8 cellular contexts compared by ENCODE assay signal in the genomic region with DNA sequence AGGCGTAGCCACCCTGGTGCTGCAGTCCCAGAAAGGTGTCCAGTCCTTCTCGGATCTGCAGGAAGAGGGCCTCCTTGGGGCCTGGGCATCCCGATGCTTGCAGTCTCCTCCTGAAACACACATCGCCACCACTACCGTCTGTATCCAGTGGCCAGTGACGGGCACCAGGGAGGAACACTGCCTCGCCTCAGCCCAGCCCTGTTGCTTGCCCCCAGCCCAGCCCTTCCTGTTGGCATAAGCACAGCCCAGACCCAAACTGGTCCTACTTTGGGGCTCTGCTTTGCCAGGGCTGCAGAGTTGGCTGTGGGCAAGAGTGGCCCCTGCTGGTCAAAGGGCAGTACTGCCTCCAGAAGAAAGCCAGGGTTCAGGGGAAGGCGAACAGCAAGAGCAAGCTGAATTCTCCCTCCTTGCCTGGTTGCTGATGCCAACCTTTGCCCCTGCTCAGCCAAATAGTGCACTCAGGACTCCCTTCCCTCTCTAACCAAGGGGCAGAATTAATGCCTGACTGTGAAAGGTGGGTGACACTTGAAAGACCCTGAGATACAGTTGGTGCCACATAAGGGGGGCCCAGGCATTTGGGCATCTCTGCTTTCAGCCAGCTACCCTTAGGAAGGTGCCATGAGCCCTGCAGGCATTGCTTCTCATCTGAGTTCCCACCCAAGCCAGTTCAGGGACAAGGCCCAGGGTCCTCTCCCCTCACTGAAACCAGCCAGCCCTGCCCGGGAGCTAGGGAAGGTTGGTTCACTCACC. TPM values are rescaled to one million over a fixed set of nuclear protein-coding genes. Genes with fewer than 3 reads are reported as not detected.
DNase-seq lines count a peak whose midpoint lies in the region; ATAC-seq and TF ChIP-seq lines count a peak whose summit lies in the region.

No MANE protein-coding gene starts in this region.

- no peaks in the 10 kb centered on the region for H3K27me3 Mint-ChIP-seq in activated naive CD8-positive, alpha-beta T cell treated with anti-CD3 and anti-CD28 coated beads for 36 hours

- H3K4me3 ChIP-seq in LNCaP clone FGC (ENCODE audit: low read depth, low read length) (no peak overlapping the region), SK-N-SH (ENCODE audit: low read depth in 2 of 2, low read length in 1 of 2) (no peak overlapping the region; a peak in 1 of 4 replicates), cardiac muscle cell (no peak overlapping the region), transverse colon (peak overlapping the region in 3 of 4 donors; percentile 5 to 22 (median 13))

- in situ Hi-C loops in ACHN (cut with HindIII; ENCODE audit: low pct_ligation_motif_present, low pct_unique_long_range_greater_than_20kb, low sequenced_read_pairs): no loop called here
- in situ Hi-C loops in transverse colon (cut with MboI; ENCODE audit: low pct_ligation_motif_present in 1 of 4, low pct_unique_long_range_greater_than_20kb in 1 of 4, low sequenced_read_pairs in 3 of 4): loop anchor here in 3 of 4 donors (5.0 to 10.0 kb wide), 2 partner anchors 52 to 55 kb away; a partner anchor contains a TSS

- no peak overlapping the region for H3K27ac Mint-ChIP-seq in activated naive CD8-positive, alpha-beta T cell treated with anti-CD3 and anti-CD28 coated beads for 36 hours

- H3K36me3 ChIP-seq in SK-N-SH (replicated peaks in 1 of 2; ENCODE audit: control insufficient read depth in 1 of 2, insufficient read depth in 2 of 2, low read length in 1 of 2) (no peaks in the 10 kb centered on the region), cardiac muscle cell (no peaks in the 10 kb centered on the region), transverse colon (no peaks in the 10 kb centered on the region)

- intact Hi-C loops in transverse colon (cut with DNase I; ENCODE audit: low total_unique reads): loop anchor here (5.0 kb wide), 1 partner anchor 52 kb away; no protein-coding TSS in a partner anchor

- CTCF ChIA-PET in SK-N-SH (lab: Yijun Ruan, JAX): interaction anchor here (0.5 to 4.4 kb wide), 46 partner anchors 8 to 739 kb away, joined by 3 to 83 read pairs (median 4); a partner anchor contains a TSS

- no peak overlapping the region for H3K4me3 Mint-ChIP-seq in activated naive CD8-positive, alpha-beta T cell treated with anti-CD3 and anti-CD28 coated beads for 36 hours

- no peaks in the 10 kb centered on the region for H3K9me3 Mint-ChIP-seq in activated naive CD8-positive, alpha-beta T cell treated with anti-CD3 and anti-CD28 coated beads for 36 hours

- no peaks in the 10 kb centered on the region for H3K9me2 ChIP-seq in SK-N-SH

- H3K9me3 ChIP-seq in SK-N-SH (no peaks in the 10 kb centered on the region), cardiac muscle cell (ENCODE audit: low read depth) (no peaks in the 10 kb centered on the region), transverse colon (no peaks in the 10 kb centered on the region)

- H3K4me1 ChIP-seq in SK-N-SH (ENCODE audit: control insufficient read depth in 1 of 2, insufficient read depth in 2 of 2, low read depth in 1 of 2, low read length in 1 of 2): no peaks in the 10 kb centered on the region; a peak in 1 of 4 replicates
- no peaks in the 10 kb centered on the region for H3K4me1 ChIP-seq in cardiac muscle cell (ENCODE audit: low read depth)
- H3K4me1 ChIP-seq in transverse colon: peaks cover 7 to 8% (median 7%) of the 10 kb centered on the region in 4 donors

- TF ChIP-seq EP300 in SK-N-SH (IDR thresholded peaks at IDR 0.05; ENCODE audit: borderline replicate concordance in 1 of 2, low read depth in 1 of 2, low read length in 1 of 2): no peak
- no peak for TF ChIP-seq EP300 in transverse colon (IDR thresholded peaks at IDR 0.05; ENCODE audit: low read depth)

- peaks cover 7% of the 10 kb centered on the region for H3K4me1 Mint-ChIP-seq in activated naive CD8-positive, alpha-beta T cell treated with anti-CD3 and anti-CD28 coated beads for 36 hours

- peak; percentile 96 for TF ChIP-seq RAD21 in SK-N-SH (IDR thresholded peaks at IDR 0.05; ENCODE audit: low read length)

- no peak overlapping the region for H3K9ac ChIP-seq in SK-N-SH

- H3K79me2 ChIP-seq in SK-N-SH (ENCODE audit: insufficient read depth): no peaks in the 10 kb centered on the region

- WGBS in SK-N-SH (ENCODE audit: low lambda C conversion rate): 62% methylated on average over 6 of the region's 9 CpGs
- 45% methylated on average over 9 of the region's 9 CpGs; no CpG with 5 or more reads in 1 of the 2 donors for WGBS in transverse colon (ENCODE audit: low coverage in 1 of 2), 2 donors

- H3K27me3 ChIP-seq in SK-N-SH (ENCODE audit: insufficient read depth) (no peaks in the 10 kb centered on the region), cardiac muscle cell (no peaks in the 10 kb centered on the region), transverse colon (no peaks in the 10 kb centered on the region)

- TF ChIP-seq CTCF in LNCaP clone FGC (IDR thresholded peaks at IDR 0.05; ENCODE audit: control insufficient read depth, extremely low read depth, insufficient read depth) (peak; percentile 98), SK-N-SH (IDR thresholded peaks at IDR 0.05) (peak; percentile 91), cardiac muscle cell (IDR thresholded peaks at IDR 0.05; ENCODE audit: low read depth, low read length) (peak; percentile 99), transverse colon (IDR thresholded peaks at IDR 0.05) (peak; percentile 98 to 99 (median 99))

- H3K27ac ChIP-seq in SK-N-SH (ENCODE audit: low read depth in 2 of 2, low read length in 1 of 2): no peak overlapping the region
- H3K27ac ChIP-seq in cardiac muscle cell: no peak overlapping the region
- peak overlapping the region; percentile 18 to 38 (median 32) for H3K27ac ChIP-seq in transverse colon

- DNase-seq in ACHN (peak; percentile 67), LNCaP clone FGC (ENCODE audit: low read depth) (no peak), SK-N-SH (peak; percentile 85), cardiac muscle cell (ENCODE audit: low read depth in 1 of 2, low spot score in 1 of 2) (peak; percentile 76 to 82), pons (ENCODE audit: low spot score) (peak; percentile 79), transverse colon (peak; percentile 75)
- DNase-seq in activated naive CD8-positive, alpha-beta T cell treated with anti-CD3 and anti-CD28 coated beads for 36 hours: peak; percentile 76

- no peaks in the 10 kb centered on the region for H4K20me1 ChIP-seq in SK-N-SH (ENCODE audit: insufficient read depth)

- no peak overlapping the region; the same call in 1 of the 2 replicates for H3K4me2 ChIP-seq in SK-N-SH

- H3K36me3 Mint-ChIP-seq in activated naive CD8-positive, alpha-beta T cell treated with anti-CD3 and anti-CD28 coated beads for 36 hours: no peaks in the 10 kb centered on the region

- no peak for TF ChIP-seq POLR2A in transverse colon (IDR thresholded peaks at IDR 0.05)

- H3F3A ChIP-seq in SK-N-SH (replicated peaks; ENCODE audit: insufficient read depth): no peaks in the 10 kb centered on the region

- peak overlapping the region; percentile 33; the same call in 1 of the 2 replicates for H2AFZ ChIP-seq in SK-N-SH (ENCODE audit: low read depth)

- POLR2A ChIA-PET in SK-N-SH (lab: Yijun Ruan, JAX): interaction anchor here (0.8 to 1.0 kb wide), 2 partner anchors 55 to 79 kb away, joined by 3 read pairs; no protein-coding TSS in a partner anchor

- peak; percentile 73 for ATAC-seq in GM18511 (IDR thresholded peaks at IDR 0.05; ENCODE audit: unreplicated experiment)

TF ChIP-seq in SK-N-SH, 30 proteins besides CTCF, POLR2A, EP300 and RAD21:
- TF ChIP-seq SMC3 (IDR thresholded peaks at IDR 0.05; ENCODE audit: low read depth, low read length) (peak; percentile 93), FOXM1 (IDR thresholded peaks at IDR 0.05; ENCODE audit: low read depth) (no peak), FOSL2 (IDR thresholded peaks at IDR 0.05; ENCODE audit: borderline replicate concordance, low read depth) (no peak)

RNA-seq across cellular contexts. Expression of a gene that starts 11.1 kb away (rescaled TPM):
- 32.4 and 50.8 TPM in 2 replicates for polyA plus RNA-seq in SK-N-SH (2012; rRNA removed)
- 36.5 and 37.6 TPM in 2 replicates for polyA plus RNA-seq in SK-N-SH (2012; cell fraction: cytosol; rRNA removed)
- 165 and 188 TPM in 2 replicates for polyA plus RNA-seq in SK-N-SH (2012; cell fraction: nucleus; rRNA removed)
- 100 to 1,000 TPM; 135 to 148 TPM for total RNA-seq in activated naive CD8-positive, alpha-beta T cell treated with anti-CD3 and anti-CD28 coated beads for 36 hours
- total RNA-seq in cardiac muscle cell: 89.4 and 126 TPM in 2 replicates
- 38.6 and 54.9 TPM in 2 replicates for polyA plus RNA-seq in cardiac muscle cell
- total RNA-seq in transverse colon: 100 to 1,000 TPM; 107 to 244 (median 169) TPM

RNA-seq across cellular contexts. Expression of a gene that starts 31.3 kb away (rescaled TPM):
- 1,136 and 1,763 TPM in 2 replicates for polyA plus RNA-seq in SK-N-SH (2012; rRNA removed)
- polyA plus RNA-seq in SK-N-SH (2012; cell fraction: cytosol; rRNA removed): 1,047 and 1,419 TPM in 2 replicates
- polyA plus RNA-seq in SK-N-SH (2012; cell fraction: nucleus; rRNA removed): 443 and 564 TPM in 2 replicates
- total RNA-seq in activated naive CD8-positive, alpha-beta T cell treated with anti-CD3 and anti-CD28 coated beads for 36 hours: 100 to 1,000 TPM; 155 TPM
- 119 and 198 TPM in 2 replicates for total RNA-seq in cardiac muscle cell
- polyA plus RNA-seq in cardiac muscle cell: 174 and 188 TPM in 2 replicates
- 100 to 1,000 TPM in 2 of 4 donors, 10 to 100 TPM in 2; 51.2 to 275 (median 168) TPM for total RNA-seq in transverse colon

RNA-seq across cellular contexts. Expression of a gene that starts 48.0 kb away (rescaled TPM):
- polyA plus RNA-seq in SK-N-SH (2012; rRNA removed) (not detected in 2 replicates), cardiac muscle cell (0.74 TPM in 1 of 2 replicates, not detected in the other)
- polyA plus RNA-seq in SK-N-SH (2012; cell fraction: cytosol; rRNA removed): not detected in 2 replicates
- not detected in 2 replicates for polyA plus RNA-seq in SK-N-SH (2012; cell fraction: nucleus; rRNA removed)
- under 1 TPM in 1 of 2 experiments, not detected in 1; 0.16 TPM for total RNA-seq in activated naive CD8-positive, alpha-beta T cell treated with anti-CD3 and anti-CD28 coated beads for 36 hours
- total RNA-seq in cardiac muscle cell (0.33 TPM in 1 of 2 replicates, not detected in the other), transverse colon (10 to 100 TPM in 1 of 4 donors, 1 to 10 TPM in 2, under 1 TPM in 1; 0.80 to 11.6 (median 2.5) TPM)

RNA-seq across cellular contexts. Expression of a gene that starts 55.2 kb away (rescaled TPM):
- polyA plus RNA-seq in SK-N-SH (2012; rRNA removed) (43.1 and 94.4 TPM in 2 replicates), cardiac muscle cell (26.6 and 31.5 TPM in 2 replicates)
- 24.6 and 27.2 TPM in 2 replicates for polyA plus RNA-seq in SK-N-SH (2012; cell fraction: cytosol; rRNA removed)
- 176 and 362 TPM in 2 replicates for polyA plus RNA-seq in SK-N-SH (2012; cell fraction: nucleus; rRNA removed)
- total RNA-seq in activated naive CD8-positive, alpha-beta T cell treated with anti-CD3 and anti-CD28 coated beads for 36 hours: 10 to 100 TPM; 53.2 to 54.7 TPM
- total RNA-seq in cardiac muscle cell (61.0 and 86.4 TPM in 2 replicates), transverse colon (100 to 1,000 TPM in 2 of 4 donors, 10 to 100 TPM in 2; 76.2 to 158 (median 98.7) TPM)

Comparison
In these comparisons a context has a peak if more than half of its experiments do, and no peak if none do; other contexts are left out.
1. H3K4me3 ChIP-seq: peak in transverse colon (3 of 4); none in LNCaP clone FGC (single experiment), SK-N-SH (0 of 2) and cardiac muscle cell (single experiment).
2. H3K27ac ChIP-seq: peak in transverse colon (4 of 4); none in SK-N-SH (0 of 2) and cardiac muscle cell (single experiment).
3. Peak in every context shown above with its lines, with median percentiles within 50 percentile points of each other: CTCF ChIP-seq.